Comparison of ENCODE assay signal across 8 cellular contexts in the genomic region with DNA sequence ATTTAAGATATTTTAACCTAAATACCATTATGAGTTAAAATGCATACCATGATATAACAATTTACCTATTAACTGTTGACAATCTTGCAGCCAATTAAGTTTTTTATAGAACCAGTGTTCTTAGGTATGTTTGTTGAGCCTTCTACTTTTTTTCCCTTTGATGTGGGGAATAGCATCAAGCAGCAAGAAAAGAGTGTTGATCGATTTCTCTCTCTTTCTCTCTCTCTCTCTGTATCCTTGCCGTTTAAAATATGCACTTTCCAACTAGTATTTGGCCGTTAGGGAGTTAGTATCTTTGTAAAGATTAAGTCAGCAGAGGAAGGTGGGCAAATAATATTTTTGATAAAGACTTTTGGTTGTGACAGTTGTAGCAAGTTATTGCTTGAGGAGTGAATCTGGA. TPM values are rescaled to one million over a fixed set of nuclear protein-coding genes. Genes with fewer than 3 reads are reported as not detected.
DNase-seq lines count a peak whose midpoint lies in the region; ATAC-seq and TF ChIP-seq lines count a peak whose summit lies in the region.

No MANE protein-coding gene starts in this region.

- CTCF ChIA-PET in HCT116 (lab: Charles Lee), result interaction anchor here (1.2 kb wide), 1 partner anchor 12 kb away, joined by 3 read pairs; no protein-coding TSS in a partner anchor

- TF ChIP-seq CTCF in HCT116 (IDR thresholded peaks at IDR 0.05 in 2 of 3, conservative IDR thresholded peaks at IDR 0.05 in 1 of 3; ENCODE audit: borderline replicate concordance in 1 of 3, insufficient read depth in 1 of 3, low read depth in 2 of 3, low read length in 2 of 3) (no peak), VCaP (conservative IDR thresholded peaks at IDR 0.05) (no peak)

- BruUV-seq in HCT116 (replicated peaks; lab: Mats Ljungman, UMichigan), result no TSS peak

- ATAC-seq in HCT116, result no peak
- ATAC-seq in HG02610 (IDR thresholded peaks at IDR 0.05; ENCODE audit: unreplicated experiment), result no peak

- H3K4me3 ChIP-seq in HCT116 (replicated peaks in 1 of 2; ENCODE audit: low read depth in 1 of 2, low read length in 2 of 2) (peak overlapping the region; percentile 3 to 68), skin epidermis (peak overlapping the region in 3 of 7 experiments; percentile 42 to 67 (median 52))

- peaks cover 51 to 77% of the 10 kb centered on the region in 2 experiments for H3K4me1 ChIP-seq in HCT116 (ENCODE audit: control insufficient read depth in 1 of 2, insufficient read depth in 2 of 2, low read length in 2 of 2)

- no peak overlapping the region for H2AFZ ChIP-seq in HCT116 (ENCODE audit: low read depth, low read length, poor library complexity, severe bottlenecking)

- POLR2A ChIA-PET in HCT116 (lab: Charles Lee), result interaction anchor here (1.0 to 3.3 kb wide), 5 partner anchors 9 to 102 kb away, joined by 3 to 14 read pairs (median 6); no protein-coding TSS in a partner anchor

- H3K27ac ChIP-seq in HCT116 (ENCODE audit: low read depth, low read length), result peak overlapping the region; percentile 97; the same call in 1 of the 2 replicates
- H3K27ac ChIP-seq in VCaP, result peak overlapping the region; percentile 96
- H3K27ac ChIP-seq in skin epidermis, result peak overlapping the region in 20 of 21 experiments; percentile 79 to 99 (median 96)

- DNase-seq in HCT116 (ENCODE audit: low read depth, low spot score), result no peak
- peak; percentile 39 for DNase-seq in fibroblast of peridontal ligament (ENCODE audit: extremely low read depth)
- DNase-seq in RPMI8226, result no peak
- DNase-seq in mesenteric fat pad (ENCODE audit: low spot score), result no peak
- DNase-seq in NCI-H1105 (lab: John Stamatoyannopoulos, UW), result no peak

- H3K4me2 ChIP-seq in HCT116 (ENCODE audit: low read length), result peak overlapping the region; percentile 72

- no peaks in the 10 kb centered on the region for H3K27me3 ChIP-seq in HCT116 (ENCODE audit: insufficient read depth, low read length)

- TF ChIP-seq POLR2A in HCT116 (IDR thresholded peaks at IDR 0.05; ENCODE audit: borderline replicate concordance, extremely low read depth, insufficient read depth, insufficient read length), result no peak

- no peaks in the 10 kb centered on the region for H3K9me3 ChIP-seq in HCT116 (ENCODE audit: control insufficient read depth in 1 of 2, insufficient read depth in 1 of 2, low read depth in 1 of 2, low read length in 2 of 2)

- no peak for TF ChIP-seq RAD21 in HCT116 (IDR thresholded peaks at IDR 0.05; ENCODE audit: low read depth)

- peak overlapping the region; percentile 76 for H3K9ac ChIP-seq in HCT116 (ENCODE audit: low read length)

- H4K20me1 ChIP-seq in HCT116 (ENCODE audit: insufficient read depth), result 0 out of 2 replicates have a peak, but pooled peaks cover 2% of the 10 kb centered on the region

- RAD21 ChIA-PET in HCT116 (lab: Charles Lee; ENCODE audit: low non-redundant PET in 1 of 2, low total read pairs in 2 of 2, uncharacterized antibody in 2 of 2, unreplicated experiment in 2 of 2), result no interaction called here

- H3K9me2 ChIP-seq in HCT116 (ENCODE audit: insufficient read depth), result no peaks in the 10 kb centered on the region

- intact Hi-C loops in HCT116 (cut with micrococcal nuclease), result no loop called here

- peaks cover 97% of the 10 kb centered on the region for H3K79me2 ChIP-seq in HCT116 (ENCODE audit: insufficient read depth, low read length)

- H3K36me3 ChIP-seq in HCT116 (ENCODE audit: control insufficient read depth in 1 of 2, insufficient read depth in 2 of 2, low read length in 2 of 2), result no peaks in the 10 kb centered on the region; a peak in 3 of 4 replicates

TF ChIP-seq in HCT116, 20 proteins besides CTCF, POLR2A, EP300 and RAD21:
- no peak for TF ChIP-seq TCF7L2 (IDR thresholded peaks at IDR 0.05; ENCODE audit: borderline replicate concordance, extremely low read depth, insufficient read depth, insufficient read length)
- TF ChIP-seq EZH2phosphoT487 (IDR thresholded peaks at IDR 0.05; ENCODE audit: borderline replicate concordance), result no peak
- no peak for TF ChIP-seq EZH2 (IDR thresholded peaks at IDR 0.05)
- no peak for TF ChIP-seq EGR1 (IDR thresholded peaks at IDR 0.05; ENCODE audit: low read depth)
- TF ChIP-seq ZFX (IDR thresholded peaks at IDR 0.05), result no peak
- TF ChIP-seq CEBPB (IDR thresholded peaks at IDR 0.05; ENCODE audit: low read depth), result no peak
- no peak for TF ChIP-seq SRF (IDR thresholded peaks at IDR 0.05; ENCODE audit: low read depth)
- no peak for TF ChIP-seq POLR2AphosphoS5 (IDR thresholded peaks at IDR 0.05; ENCODE audit: low read depth, low read length)
- no peak for TF ChIP-seq CBX3 (IDR thresholded peaks at IDR 0.05; ENCODE audit: low read depth)
- TF ChIP-seq SP1 (IDR thresholded peaks at IDR 0.05; ENCODE audit: low read depth), result no peak
- TF ChIP-seq REST (IDR thresholded peaks at IDR 0.05; ENCODE audit: low read depth), result no peak
- TF ChIP-seq FOSL1 (IDR thresholded peaks at IDR 0.05; ENCODE audit: low read depth), result no peak
- no peak for TF ChIP-seq SIN3A (IDR thresholded peaks at IDR 0.05; ENCODE audit: low read depth)
- TF ChIP-seq, protein P1, sequence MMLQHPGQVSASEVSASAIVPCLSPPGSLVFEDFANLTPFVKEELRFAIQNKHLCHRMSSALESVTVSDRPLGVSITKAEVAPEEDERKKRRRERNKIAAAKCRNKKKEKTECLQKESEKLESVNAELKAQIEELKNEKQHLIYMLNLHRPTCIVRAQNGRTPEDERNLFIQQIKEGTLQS (IDR thresholded peaks at IDR 0.05), result no peak

RNA-seq across cellular contexts. Expression of gene CHD2, which starts 5.9 kb away (rescaled TPM):
- total RNA-seq in HCT116 (2021; ENCODE audit: unreplicated experiment) (116 TPM), mesenteric fat pad (90.9 TPM)
- polyA plus RNA-seq in HCT116 (2012), result 64.4 and 68.7 TPM in 2 replicates
